13 cellular contexts compared by ENCODE assay signal in the genomic region with DNA sequence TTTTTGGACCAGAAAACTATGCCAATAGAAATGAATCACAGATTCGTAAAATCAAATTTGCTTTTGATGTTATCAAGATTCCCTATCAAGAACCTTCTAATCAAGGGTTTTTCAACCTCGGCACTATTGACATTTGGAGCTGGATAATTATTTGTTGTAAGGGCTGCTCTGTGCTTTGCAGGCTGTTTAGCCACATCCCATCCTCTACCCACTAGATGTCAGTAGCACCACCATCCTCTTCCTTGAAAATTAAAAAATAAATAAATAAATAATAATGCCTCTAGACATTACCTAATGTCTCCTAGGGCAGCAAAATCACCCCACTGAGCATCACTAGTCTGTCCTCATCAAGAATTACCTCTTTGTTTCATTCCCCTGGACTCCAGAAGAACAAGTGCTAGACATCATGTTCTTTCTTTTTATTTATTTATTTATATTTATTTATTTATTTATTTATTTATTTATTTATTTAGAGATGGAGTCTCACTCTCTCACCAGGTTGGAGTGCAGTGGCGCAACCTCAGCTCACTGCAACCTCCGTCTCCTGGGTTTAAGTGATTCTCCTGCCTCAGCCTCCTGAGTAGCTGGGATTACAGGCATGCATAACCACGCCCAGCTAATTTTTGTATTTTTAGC.
DNase-seq lines count a peak whose midpoint lies in the region; ATAC-seq, FAIRE-seq and TF ChIP-seq lines count a peak whose summit lies in the region.
"Had no signal": no experiment of that assay in that cellular context is flagged by ENCODE, and none has a peak within 500 bp of the region (broad histone marks: within the 10 kb centered on the region; RNA-seq: fewer than 3 reads in every experiment).

No MANE protein-coding gene starts in this region.

- no peak overlapping the region for H3K9ac ChIP-seq in PC-3 (ENCODE audit: low read length)

- DNase-seq in EL (peak; percentile 56), PC-3 (peak; percentile 45), epithelial cell of proximal tubule (ENCODE audit: low read depth) (no peak), osteoblast (ENCODE audit: insufficient read length, low spot score, missing footprints) (no peak), coronary artery (ENCODE audit: low spot score) (no peak), ureter (ENCODE audit: low spot score) (no peak), pancreas (no peak)
- DNase-seq: activated CD4-positive, alpha-beta T cell treated with anti-CD3 and anti-CD28 coated beads, Interleukin-2, amount 50 U/mL, for 1 hour; activated naive CD8-positive, alpha-beta T cell treated with anti-CD3 and anti-CD28 coated beads, Interleukin-2, amount 10 ng/mL, durations not matched to agents 7 days and 5 days; naive B cell; stimulated activated CD4-positive, alpha-beta T cell treated with anti-CD3 and anti-CD28 coated beads, Interleukin-4, amount 100 ng/mL, for 24 hours; testis had no signal

- H3K27me3 ChIP-seq in PC-3 (ENCODE audit: low read length), result no peaks in the 10 kb centered on the region
- no peaks in the 10 kb centered on the region for H3K27me3 ChIP-seq in osteoblast (ENCODE audit: insufficient read depth, low read length)
- H3K27me3 ChIP-seq in pancreas, result no peaks in the 10 kb centered on the region
- H3K27me3 ChIP-seq: testis had no signal

- no peaks in the 10 kb centered on the region for H3K79me2 ChIP-seq in PC-3 (ENCODE audit: low read length)
- no peaks in the 10 kb centered on the region for H3K79me2 ChIP-seq in osteoblast (ENCODE audit: insufficient read depth, low read length)

- H2AFZ ChIP-seq in PC-3 (ENCODE audit: low read length), result peak overlapping the region; percentile 25
- peak overlapping the region; percentile 39 for H2AFZ ChIP-seq in osteoblast (ENCODE audit: low read length)

- FAIRE-seq in pancreas (lab: Jason Lieb, UNC), result no peak

- no peaks in the 10 kb centered on the region for H3F3A ChIP-seq in PC-3 (ENCODE audit: low read length, unreplicated experiment)

- POLR2A ChIA-PET in PC-3 (lab: Charles Lee; ENCODE audit: unreplicated experiment), result no interaction called here

- CTCF ChIA-PET in PC-3 (lab: Charles Lee), result interaction anchor here (0.6 to 1.0 kb wide), 3 partner anchors 38 to 1577 kb away, joined by 3 to 10 read pairs (median 10); no protein-coding TSS in a partner anchor

- H3K36me3 ChIP-seq in PC-3 (ENCODE audit: low read depth, low read length) (no peaks in the 10 kb centered on the region), osteoblast (ENCODE audit: insufficient read depth, low read length) (no peaks in the 10 kb centered on the region), pancreas (no peaks in the 10 kb centered on the region)

- H4K20me1 ChIP-seq in PC-3 (ENCODE audit: low read length) (no peaks in the 10 kb centered on the region), osteoblast (ENCODE audit: insufficient read depth, low read length) (no peaks in the 10 kb centered on the region)

- peak; percentile 87 for ATAC-seq in PC-3
- ATAC-seq in HG03139 (IDR thresholded peaks at IDR 0.05; ENCODE audit: unreplicated experiment), result no peak
- no peak for ATAC-seq in pancreas

- H3K9me3 ChIP-seq in PC-3 (ENCODE audit: low read length) (no peaks in the 10 kb centered on the region), osteoblast (ENCODE audit: low read depth, low read length) (no peaks in the 10 kb centered on the region), pancreas (no peaks in the 10 kb centered on the region)
- H3K9me3 ChIP-seq: testis had no signal

- TF ChIP-seq CTCF in PC-3 (conservative IDR thresholded peaks at IDR 0.05; ENCODE audit: low read depth, low read length), result peak; percentile 58
- peak; percentile 70 for TF ChIP-seq CTCF in epithelial cell of proximal tubule (conservative IDR thresholded peaks at IDR 0.05; ENCODE audit: low read depth, low read length)
- TF ChIP-seq CTCF in osteoblast (IDR thresholded peaks at IDR 0.05; ENCODE audit: extremely low read depth, low read depth, low read length), result peak; percentile 47
- TF ChIP-seq CTCF in coronary artery (IDR thresholded peaks at IDR 0.05), result no peak
- no peak for TF ChIP-seq CTCF in pancreas (IDR thresholded peaks at IDR 0.05)

- no peak overlapping the region for H3K4me3 ChIP-seq in PC-3 (ENCODE audit: low read length)
- H3K4me3 ChIP-seq in epithelial cell of proximal tubule (ENCODE audit: low read depth, low read length), result no peak overlapping the region
- H3K4me3 ChIP-seq in osteoblast (ENCODE audit: insufficient read depth, low read length), result no peak overlapping the region
- no peak overlapping the region for H3K4me3 ChIP-seq in coronary artery
- H3K4me3 ChIP-seq in pancreas, result no peak overlapping the region
- H3K4me3 ChIP-seq: testis had no signal

- H3K4me2 ChIP-seq in PC-3 (ENCODE audit: low read length) (no peak overlapping the region), osteoblast (ENCODE audit: insufficient read depth, low read length) (no peak overlapping the region)

- H3K4me1 ChIP-seq in PC-3 (ENCODE audit: insufficient read depth, low read length) (peaks cover 7% of the 10 kb centered on the region), osteoblast (ENCODE audit: insufficient read depth, low read length) (no peaks in the 10 kb centered on the region), pancreas (no peaks in the 10 kb centered on the region)
- H3K4me1 ChIP-seq: testis had no signal

- no peaks in the 10 kb centered on the region for H3K9me2 ChIP-seq in PC-3 (replicated peaks; ENCODE audit: low read length)

- intact Hi-C loops in PC-3 (cut with micrococcal nuclease), result loop anchor here (1.0 kb wide), 1 partner anchor 57 kb away; no protein-coding TSS in a partner anchor
- intact Hi-C loops in pancreas (cut with DNase I), result no loop called here

- H3K27ac ChIP-seq in PC-3 (ENCODE audit: low read length), result no peak overlapping the region
- H3K27ac ChIP-seq in osteoblast (ENCODE audit: low read depth, low read length), result no peak overlapping the region
- H3K27ac ChIP-seq in coronary artery, result no peak overlapping the region
- no peak overlapping the region for H3K27ac ChIP-seq in pancreas
- H3K27ac ChIP-seq: testis had no signal

- BruUV-seq in PC-3 (replicated peaks; lab: Mats Ljungman, UMichigan), result no TSS peak

- 50 to 57% methylated on average over 5 of the region's 5 CpGs for WGBS in pancreas, 2 donors

Comparison
In these comparisons a context has a peak if more than half of its experiments do, and no peak if none do; other contexts are left out.
1. DNase-seq: peak in EL (single experiment) and PC-3 (single experiment); none in epithelial cell of proximal tubule (single experiment), osteoblast (single experiment), coronary artery (single experiment), ureter (single experiment) and pancreas (0 of 6).
2. CTCF ChIP-seq: peak in PC-3 (single experiment), epithelial cell of proximal tubule (single experiment) and osteoblast (single experiment); none in coronary artery (single experiment) and pancreas (0 of 4).